In the genomic region with DNA sequence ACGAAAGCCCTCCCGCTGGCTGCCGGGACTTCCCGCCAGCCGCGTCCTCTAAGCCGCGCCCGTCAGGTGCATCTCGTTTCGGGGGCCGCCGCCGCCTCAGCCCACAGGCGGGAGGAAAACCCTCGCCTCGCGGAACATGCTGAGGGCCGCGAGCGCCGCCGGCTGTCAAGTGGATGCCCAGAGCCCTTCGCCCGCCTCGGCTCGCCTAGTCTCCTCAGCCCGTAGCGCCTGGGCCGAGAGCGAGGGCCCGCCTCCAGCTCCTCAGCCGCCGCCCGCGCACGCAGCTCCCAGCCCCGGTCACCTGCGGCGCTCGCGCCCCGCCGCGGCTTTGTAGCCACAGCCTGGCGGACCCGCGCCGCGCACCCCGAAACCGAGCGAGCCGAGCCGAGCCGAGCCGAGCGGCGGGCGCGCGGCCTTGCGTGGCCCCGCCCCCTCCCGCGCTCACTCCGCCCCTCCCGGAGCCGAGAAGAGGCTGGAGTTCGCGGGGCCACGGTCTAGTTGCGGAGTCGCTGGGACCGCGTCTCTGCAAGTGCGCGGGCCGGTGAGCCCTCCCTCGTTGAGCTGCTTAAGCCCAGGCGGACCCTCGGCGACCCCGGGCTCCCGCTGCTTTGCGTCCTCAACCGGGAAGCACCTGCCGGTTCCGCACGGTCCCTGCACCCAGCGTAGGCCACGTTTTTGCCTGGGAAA, we compare ENCODE assay signal across 1 cellular context.
TF ChIP-seq lines count a peak whose summit lies in the region.

A gene (minus strand): TSS at position 382 of the 687 bp plus-strand sequence. CDS start 450 bp downstream, outside the sequence.

TF ChIP-seq in GM12878, 131 proteins besides CTCF, POLR2A, EP300 and RAD21 (continued from another document and continues in another):
- TF ChIP-seq, protein P1, sequence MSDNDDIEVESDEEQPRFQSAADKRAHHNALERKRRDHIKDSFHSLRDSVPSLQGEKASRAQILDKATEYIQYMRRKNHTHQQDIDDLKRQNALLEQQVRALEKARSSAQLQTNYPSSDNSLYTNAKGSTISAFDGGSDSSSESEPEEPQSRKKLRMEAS (IDR thresholded peaks at IDR 0.05; ENCODE audit: low read depth, low read length) = no peak
- TF ChIP-seq SREBF2 (IDR thresholded peaks at IDR 0.05; ENCODE audit: low read length) (no peak), CEBPB (IDR thresholded peaks at IDR 0.05; ENCODE audit: borderline replicate concordance in 1 of 2, low read depth in 2 of 2, low read length in 2 of 2) (no peak), CHD4 (IDR thresholded peaks at IDR 0.05) (no peak), ZNF207 (IDR thresholded peaks at IDR 0.05; ENCODE audit: borderline replicate concordance) (no peak), RB1 (IDR thresholded peaks at IDR 0.05; ENCODE audit: borderline replicate concordance) (no peak), IKZF1 (conservative IDR thresholded peaks at IDR 0.05) (peak; percentile 67), STAT3 (IDR thresholded peaks at IDR 0.05; ENCODE audit: low read depth, low read length) (no peak), NFXL1 (IDR thresholded peaks at IDR 0.05; ENCODE audit: borderline replicate concordance) (peak; percentile 66; the same call in 1 of the 2 replicates), ASH2L (IDR thresholded peaks at IDR 0.05; ENCODE audit: borderline replicate concordance, low read depth) (no peak), ZSCAN29 (IDR thresholded peaks at IDR 0.05) (no peak), CHD1 (IDR thresholded peaks at IDR 0.05; ENCODE audit: low read depth, low read length) (no peak), RUNX3 (IDR thresholded peaks at IDR 0.05; ENCODE audit: low read length) (no peak), SMAD5 (IDR thresholded peaks at IDR 0.05; ENCODE audit: low read depth) (no peak), MEF2B (IDR thresholded peaks at IDR 0.05; ENCODE audit: partially characterized antibody, poor library complexity, severe bottlenecking) (no peak), ZBED1 (IDR thresholded peaks at IDR 0.05; ENCODE audit: borderline replicate concordance) (no peak), RELA (IDR thresholded peaks at IDR 0.05; ENCODE audit: borderline replicate concordance, partially characterized antibody) (no peak), SUZ12 (IDR thresholded peaks at IDR 0.05; ENCODE audit: unreplicated experiment) (no peak), TCF12 (IDR thresholded peaks at IDR 0.05; ENCODE audit: low read depth, low read length) (no peak), BACH1 (IDR thresholded peaks at IDR 0.05; ENCODE audit: borderline replicate concordance) (peak; percentile 30; the same call in 1 of the 2 replicates), POLR2AphosphoS5 (IDR thresholded peaks at IDR 0.05; ENCODE audit: low read length) (no peak), NR2C2 (IDR thresholded peaks at IDR 0.05; ENCODE audit: borderline replicate concordance, control insufficient read depth, insufficient read length, low read depth) (no peak), GATAD2B (conservative IDR thresholded peaks at IDR 0.05; ENCODE audit: low read depth) (peak; percentile 66; the same call in 1 of the 2 replicates), TCF7 (IDR thresholded peaks at IDR 0.05; ENCODE audit: borderline replicate concordance) (no peak), CBFB (IDR thresholded peaks at IDR 0.05; ENCODE audit: low read depth) (no peak), ZNF622 (IDR thresholded peaks at IDR 0.05) (no peak), BMI1 (IDR thresholded peaks at IDR 0.05; ENCODE audit: borderline replicate concordance) (no peak), TARDBP (IDR thresholded peaks at IDR 0.05; ENCODE audit: borderline replicate concordance) (no peak), TCF3 (IDR thresholded peaks at IDR 0.05; ENCODE audit: borderline replicate concordance, insufficient read depth, low read depth, low read length) (0 out of 2 replicates have a peak, but pooled peaks have one; percentile 15), PAX8 (IDR thresholded peaks at IDR 0.05) (no peak), TBL1XR1 (IDR thresholded peaks at IDR 0.05; ENCODE audit: low read depth, low read length) (no peak), BHLHE40 (IDR thresholded peaks at IDR 0.05; ENCODE audit: borderline replicate concordance in 1 of 2, low read depth in 2 of 2, low read length in 1 of 2) (peak; percentile 13 to 74; a peak in 3 of 4 replicates), YBX1 (IDR thresholded peaks at IDR 0.05) (no peak), YY1 (IDR thresholded peaks at IDR 0.05; ENCODE audit: low read depth, low read length) (peak; percentile 12; the same call in 1 of the 2 replicates), EED (IDR thresholded peaks at IDR 0.05; ENCODE audit: low read depth) (0 out of 2 replicates have a peak, but pooled peaks have one; percentile 11), HDAC2 (IDR thresholded peaks at IDR 0.05) (no peak), SIX5 (IDR thresholded peaks at IDR 0.05; ENCODE audit: low read depth, low read length, severe bottlenecking) (no peak), ESRRA (IDR thresholded peaks at IDR 0.05; ENCODE audit: low read length) (no peak), MYB (IDR thresholded peaks at IDR 0.05; ENCODE audit: borderline replicate concordance, low read depth, low read length) (no peak), NR2C1 (IDR thresholded peaks at IDR 0.05) (no peak), NBN (IDR thresholded peaks at IDR 0.05) (no peak), EGR1 (IDR thresholded peaks at IDR 0.05; ENCODE audit: borderline replicate concordance in 1 of 2, low read depth in 2 of 2, low read length in 2 of 2) (peak in 1 of 2 experiments; percentile 47; a peak in 1 of 3 replicates), JUNB (IDR thresholded peaks at IDR 0.05) (no peak), HCFC1 (IDR thresholded peaks at IDR 0.05; ENCODE audit: low read length) (no peak), WRNIP1 (IDR thresholded peaks at IDR 0.05; ENCODE audit: borderline replicate concordance, low read depth, low read length) (no peak), GABPA (IDR thresholded peaks at IDR 0.05; ENCODE audit: low read depth) (no peak), SIN3A (IDR thresholded peaks at IDR 0.05; ENCODE audit: low read depth, low read length) (no peak), KDM1A (IDR thresholded peaks at IDR 0.05; ENCODE audit: borderline replicate concordance) (no peak), BCL11A (IDR thresholded peaks at IDR 0.05; ENCODE audit: low read depth, low read length) (no peak), SMC3 (IDR thresholded peaks at IDR 0.05; ENCODE audit: borderline replicate concordance, low read length) (no peak)
- TF ChIP-seq, protein P2, sequence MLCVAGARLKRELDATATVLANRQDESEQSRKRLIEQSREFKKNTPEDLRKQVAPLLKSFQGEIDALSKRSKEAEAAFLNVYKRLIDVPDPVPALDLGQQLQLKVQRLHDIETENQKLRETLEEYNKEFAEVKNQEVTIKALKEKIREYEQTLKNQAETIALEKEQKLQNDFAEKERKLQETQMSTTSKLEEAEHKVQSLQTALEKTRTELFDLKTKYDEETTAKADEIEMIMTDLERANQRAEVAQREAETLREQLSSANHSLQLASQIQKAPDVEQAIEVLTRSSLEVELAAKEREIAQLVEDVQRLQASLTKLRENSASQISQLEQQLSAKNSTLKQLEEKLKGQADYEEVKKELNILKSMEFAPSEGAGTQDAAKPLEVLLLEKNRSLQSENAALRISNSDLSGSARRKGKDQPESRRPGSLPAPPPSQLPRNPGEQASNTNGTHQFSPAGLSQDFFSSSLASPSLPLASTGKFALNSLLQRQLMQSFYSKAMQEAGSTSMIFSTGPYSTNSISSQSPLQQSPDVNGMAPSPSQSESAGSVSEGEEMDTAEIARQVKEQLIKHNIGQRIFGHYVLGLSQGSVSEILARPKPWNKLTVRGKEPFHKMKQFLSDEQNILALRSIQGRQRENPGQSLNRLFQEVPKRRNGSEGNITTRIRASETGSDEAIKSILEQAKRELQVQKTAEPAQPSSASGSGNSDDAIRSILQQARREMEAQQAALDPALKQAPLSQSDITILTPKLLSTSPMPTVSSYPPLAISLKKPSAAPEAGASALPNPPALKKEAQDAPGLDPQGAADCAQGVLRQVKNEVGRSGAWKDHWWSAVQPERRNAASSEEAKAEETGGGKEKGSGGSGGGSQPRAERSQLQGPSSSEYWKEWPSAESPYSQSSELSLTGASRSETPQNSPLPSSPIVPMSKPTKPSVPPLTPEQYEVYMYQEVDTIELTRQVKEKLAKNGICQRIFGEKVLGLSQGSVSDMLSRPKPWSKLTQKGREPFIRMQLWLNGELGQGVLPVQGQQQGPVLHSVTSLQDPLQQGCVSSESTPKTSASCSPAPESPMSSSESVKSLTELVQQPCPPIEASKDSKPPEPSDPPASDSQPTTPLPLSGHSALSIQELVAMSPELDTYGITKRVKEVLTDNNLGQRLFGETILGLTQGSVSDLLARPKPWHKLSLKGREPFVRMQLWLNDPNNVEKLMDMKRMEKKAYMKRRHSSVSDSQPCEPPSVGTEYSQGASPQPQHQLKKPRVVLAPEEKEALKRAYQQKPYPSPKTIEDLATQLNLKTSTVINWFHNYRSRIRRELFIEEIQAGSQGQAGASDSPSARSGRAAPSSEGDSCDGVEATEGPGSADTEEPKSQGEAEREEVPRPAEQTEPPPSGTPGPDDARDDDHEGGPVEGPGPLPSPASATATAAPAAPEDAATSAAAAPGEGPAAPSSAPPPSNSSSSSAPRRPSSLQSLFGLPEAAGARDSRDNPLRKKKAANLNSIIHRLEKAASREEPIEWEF (IDR thresholded peaks at IDR 0.05; ENCODE audit: insufficient replicate concordance, low read depth, low read length) = no peak
- TF ChIP-seq, protein P3, sequence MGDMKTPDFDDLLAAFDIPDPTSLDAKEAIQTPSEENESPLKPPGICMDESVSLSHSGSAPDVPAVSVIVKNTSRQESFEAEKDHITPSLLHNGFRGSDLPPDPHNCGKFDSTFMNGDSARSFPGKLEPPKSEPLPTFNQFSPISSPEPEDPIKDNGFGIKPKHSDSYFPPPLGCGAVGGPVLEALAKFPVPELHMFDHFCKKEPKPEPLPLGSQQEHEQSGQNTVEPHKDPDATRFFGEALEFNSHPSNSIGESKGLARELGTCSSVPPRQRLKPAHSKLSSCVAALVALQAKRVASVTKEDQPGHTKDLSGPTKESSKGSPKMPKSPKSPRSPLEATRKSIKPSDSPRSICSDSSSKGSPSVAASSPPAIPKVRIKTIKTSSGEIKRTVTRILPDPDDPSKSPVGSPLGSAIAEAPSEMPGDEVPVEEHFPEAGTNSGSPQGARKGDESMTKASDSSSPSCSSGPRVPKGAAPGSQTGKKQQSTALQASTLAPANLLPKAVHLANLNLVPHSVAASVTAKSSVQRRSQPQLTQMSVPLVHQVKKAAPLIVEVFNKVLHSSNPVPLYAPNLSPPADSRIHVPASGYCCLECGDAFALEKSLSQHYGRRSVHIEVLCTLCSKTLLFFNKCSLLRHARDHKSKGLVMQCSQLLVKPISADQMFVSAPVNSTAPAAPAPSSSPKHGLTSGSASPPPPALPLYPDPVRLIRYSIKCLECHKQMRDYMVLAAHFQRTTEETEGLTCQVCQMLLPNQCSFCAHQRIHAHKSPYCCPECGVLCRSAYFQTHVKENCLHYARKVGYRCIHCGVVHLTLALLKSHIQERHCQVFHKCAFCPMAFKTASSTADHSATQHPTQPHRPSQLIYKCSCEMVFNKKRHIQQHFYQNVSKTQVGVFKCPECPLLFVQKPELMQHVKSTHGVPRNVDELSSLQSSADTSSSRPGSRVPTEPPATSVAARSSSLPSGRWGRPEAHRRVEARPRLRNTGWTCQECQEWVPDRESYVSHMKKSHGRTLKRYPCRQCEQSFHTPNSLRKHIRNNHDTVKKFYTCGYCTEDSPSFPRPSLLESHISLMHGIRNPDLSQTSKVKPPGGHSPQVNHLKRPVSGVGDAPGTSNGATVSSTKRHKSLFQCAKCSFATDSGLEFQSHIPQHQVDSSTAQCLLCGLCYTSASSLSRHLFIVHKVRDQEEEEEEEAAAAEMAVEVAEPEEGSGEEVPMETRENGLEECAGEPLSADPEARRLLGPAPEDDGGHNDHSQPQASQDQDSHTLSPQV (IDR thresholded peaks at IDR 0.05) = no peak
- TF ChIP-seq, protein P4, sequence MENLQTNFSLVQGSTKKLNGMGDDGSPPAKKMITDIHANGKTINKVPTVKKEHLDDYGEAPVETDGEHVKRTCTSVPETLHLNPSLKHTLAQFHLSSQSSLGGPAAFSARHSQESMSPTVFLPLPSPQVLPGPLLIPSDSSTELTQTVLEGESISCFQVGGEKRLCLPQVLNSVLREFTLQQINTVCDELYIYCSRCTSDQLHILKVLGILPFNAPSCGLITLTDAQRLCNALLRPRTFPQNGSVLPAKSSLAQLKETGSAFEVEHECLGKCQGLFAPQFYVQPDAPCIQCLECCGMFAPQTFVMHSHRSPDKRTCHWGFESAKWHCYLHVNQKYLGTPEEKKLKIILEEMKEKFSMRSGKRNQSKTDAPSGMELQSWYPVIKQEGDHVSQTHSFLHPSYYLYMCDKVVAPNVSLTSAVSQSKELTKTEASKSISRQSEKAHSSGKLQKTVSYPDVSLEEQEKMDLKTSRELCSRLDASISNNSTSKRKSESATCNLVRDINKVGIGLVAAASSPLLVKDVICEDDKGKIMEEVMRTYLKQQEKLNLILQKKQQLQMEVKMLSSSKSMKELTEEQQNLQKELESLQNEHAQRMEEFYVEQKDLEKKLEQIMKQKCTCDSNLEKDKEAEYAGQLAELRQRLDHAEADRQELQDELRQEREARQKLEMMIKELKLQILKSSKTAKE (IDR thresholded peaks at IDR 0.05; ENCODE audit: low read depth, poor library complexity, severe bottlenecking) = no peak
- TF ChIP-seq, protein P5, sequence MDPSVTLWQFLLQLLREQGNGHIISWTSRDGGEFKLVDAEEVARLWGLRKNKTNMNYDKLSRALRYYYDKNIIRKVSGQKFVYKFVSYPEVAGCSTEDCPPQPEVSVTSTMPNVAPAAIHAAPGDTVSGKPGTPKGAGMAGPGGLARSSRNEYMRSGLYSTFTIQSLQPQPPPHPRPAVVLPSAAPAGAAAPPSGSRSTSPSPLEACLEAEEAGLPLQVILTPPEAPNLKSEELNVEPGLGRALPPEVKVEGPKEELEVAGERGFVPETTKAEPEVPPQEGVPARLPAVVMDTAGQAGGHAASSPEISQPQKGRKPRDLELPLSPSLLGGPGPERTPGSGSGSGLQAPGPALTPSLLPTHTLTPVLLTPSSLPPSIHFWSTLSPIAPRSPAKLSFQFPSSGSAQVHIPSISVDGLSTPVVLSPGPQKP (IDR thresholded peaks at IDR 0.05; ENCODE audit: low read depth, low read length) = no peak
